In genomic region chr11:88307749-88308425, GRCh38 we compare ENCODE assay signal across 16 cellular contexts. TPM values are rescaled to one million over a fixed set of nuclear protein-coding genes. Genes with fewer than 3 reads are reported as not detected.
DNase-seq lines count a peak whose midpoint lies in the region; ATAC-seq, FAIRE-seq and TF ChIP-seq lines count a peak whose summit lies in the region.
"Had no signal": no experiment of that assay in that cellular context is flagged by ENCODE, and none has a peak within 500 bp of the region (broad histone marks: within the 10 kb centered on the region; RNA-seq: fewer than 3 reads in every experiment).

No MANE protein-coding gene starts in this region.

- H3K36me3 ChIP-seq in prostate gland: no peaks in the 10 kb centered on the region

- TF ChIP-seq POLR2A in GM12892 (IDR thresholded peaks at IDR 0.05; ENCODE audit: low read depth, low read length) (no peak), prostate gland (IDR thresholded peaks at IDR 0.05) (no peak)

- no peaks in the 10 kb centered on the region for H3K4me1 ChIP-seq in prostate gland (replicated peaks)

- ATAC-seq in GM19463 (IDR thresholded peaks at IDR 0.05; ENCODE audit: unreplicated experiment) (peak; percentile 53), HG02884 (IDR thresholded peaks at IDR 0.05; ENCODE audit: unreplicated experiment) (peak; percentile 66), WTC11 (peak; percentile 75), left lobe of liver (no peak)

- intact Hi-C loops in prostate gland (cut with DNase I): no loop called here

- FAIRE-seq in GM12892 (lab: Jason Lieb, UNC): peak; percentile 24
- FAIRE-seq: H54 had no signal

- TF ChIP-seq CTCF in WTC11 (IDR thresholded peaks at IDR 0.05) (no peak), prostate gland (IDR thresholded peaks at IDR 0.05) (no peak)

- H3K36me3 Mint-ChIP-seq in WTC11: peaks cover 67% of the 10 kb centered on the region

- DNase-seq in GM12892 (ENCODE audit: insufficient read length) (no peak), WTC11 (ENCODE audit: low spot score) (peak; percentile 33), prostate gland (ENCODE audit: low spot score) (no peak), NCI-H345 (lab: John Stamatoyannopoulos, UW) (no peak), left lobe of liver (ENCODE audit: low spot score) (no peak)
- no peak for DNase-seq in stimulated activated CD4-positive, alpha-beta T cell treated with anti-CD3 and anti-CD28 coated beads, Interleukin-1b, Interleukin-23, amount 100 ng/mL, for 48 hours
- DNase-seq: activated CD4-positive, alpha-beta T cell treated with anti-CD3 and anti-CD28 coated beads, Interleukin-2, amount 50 U/mL, for 1 hour; activated naive CD4-positive, alpha-beta T cell treated with anti-CD3 and anti-CD28 coated beads, Interleukin-2, amount 10 ng/mL, durations not matched to agents 7 days and 5 days; Karpas-422; NCI-H446 treated with DMSO at 0.1 percent for 48 hours; SK-N-SH had no signal

- no peaks in the 10 kb centered on the region for H3K27me3 ChIP-seq in prostate gland (replicated peaks; ENCODE audit: insufficient read depth)
- H3K27me3 ChIP-seq: suprapubic skin had no signal

- POLR2A ChIA-PET in WTC11 (lab: Charles Lee): interaction anchor here (0.6 to 1.6 kb wide), 6 partner anchors 18 to 177 kb away, joined by 3 to 26 read pairs (median 6); partner anchors contain the start of genes CTSC and RAB38

- H3K27me3 Mint-ChIP-seq in WTC11 (ENCODE audit: low read depth): no peaks in the 10 kb centered on the region
- H3K27me3 Mint-ChIP-seq: activated naive CD4-positive, alpha-beta T cell treated with anti-CD3 and anti-CD28 coated beads, Interleukin-2, amount 10 ng/mL, durations not matched to agents 7 days and 5 days; memory B cell had no signal

- H3K4me1 Mint-ChIP-seq in WTC11: peaks cover 76% of the 10 kb centered on the region

- peak overlapping the region; percentile 65 for H3K4me3 Mint-ChIP-seq in WTC11
- H3K4me3 Mint-ChIP-seq: activated naive CD4-positive, alpha-beta T cell treated with anti-CD3 and anti-CD28 coated beads, Interleukin-2, amount 10 ng/mL, durations not matched to agents 7 days and 5 days; memory B cell had no signal

- CTCF ChIA-PET in WTC11 (lab: Charles Lee): interaction anchor here (0.6 to 1.5 kb wide), 10 partner anchors 11 to 291 kb away, joined by 3 to 5 read pairs (median 3); partner anchors contain the start of gene CTSC

- no peak overlapping the region for H3K27ac ChIP-seq in prostate gland
- H3K27ac ChIP-seq: suprapubic skin had no signal

- no peaks in the 10 kb centered on the region for H3K9me3 ChIP-seq in prostate gland
- H3K9me3 ChIP-seq: SK-N-SH, suprapubic skin had no signal

- WGBS in prostate gland: 93% methylated on average over 11 of the region's 11 CpGs

- peaks cover 12% of the 10 kb centered on the region for H3K9me3 Mint-ChIP-seq in WTC11
- H3K9me3 Mint-ChIP-seq: activated naive CD4-positive, alpha-beta T cell treated with anti-CD3 and anti-CD28 coated beads, Interleukin-2, amount 10 ng/mL, durations not matched to agents 7 days and 5 days; memory B cell had no signal

- H3K4me3 ChIP-seq in prostate gland: no peak overlapping the region
- H3K4me3 ChIP-seq: suprapubic skin had no signal

- peak overlapping the region; percentile 100 for H3K27ac Mint-ChIP-seq in WTC11
- H3K27ac Mint-ChIP-seq: activated naive CD4-positive, alpha-beta T cell treated with anti-CD3 and anti-CD28 coated beads, Interleukin-2, amount 10 ng/mL, durations not matched to agents 7 days and 5 days; memory B cell had no signal

TF ChIP-seq in WTC11, 78 proteins besides CTCF, POLR2A, EP300 and RAD21:
- TF ChIP-seq TEAD1 (CRISPR knock-in tag; IDR thresholded peaks at IDR 0.05) (peak; percentile 40; the same call in 1 of the 2 replicates), ERG (CRISPR knock-in tag; IDR thresholded peaks at IDR 0.05) (0 out of 2 replicates have a peak, but pooled peaks have one; percentile 59), ZNF416 (CRISPR knock-in tag; IDR thresholded peaks at IDR 0.05) (no peak), SP1 (CRISPR knock-in tag; conservative IDR thresholded peaks at IDR 0.05) (peak; percentile 31; the same call in 1 of the 2 replicates)

RNA-seq across cellular contexts. Expression of gene CTSC, which starts 29.6 kb away (rescaled TPM):
- 125 TPM for polyA plus RNA-seq in GM12892 (2012; ENCODE audit: missing spikeins)
- total RNA-seq in WTC11 (2021) (269 to 299 TPM (median 293 TPM) in 3 replicates), prostate gland (10 to 100 TPM; 19.4 to 65.5 TPM), left lobe of liver (25.7 TPM)
